16 cellular contexts compared by ENCODE assay signal in genomic region chr9:74760031-74760700, GRCh38.
DNase-seq lines count a peak whose midpoint lies in the region; ATAC-seq and TF ChIP-seq lines count a peak whose summit lies in the region.
"Had no signal": no experiment of that assay in that cellular context is flagged by ENCODE, and none has a peak within 500 bp of the region (broad histone marks: within the 10 kb centered on the region; RNA-seq: fewer than 3 reads in every experiment).

No MANE protein-coding gene starts in this region.

- 87 to 94% methylated on average over 3 of the region's 3 CpGs for WGBS in upper lobe of left lung, 2 donors

- H3K27me3 ChIP-seq in AG04450 (ENCODE audit: control insufficient read depth, insufficient read depth, low read length) (no peaks in the 10 kb centered on the region), brain microvascular endothelial cell (replicated peaks) (no peaks in the 10 kb centered on the region), kidney epithelial cell (ENCODE audit: control insufficient read depth, insufficient read depth, low read length) (no peaks in the 10 kb centered on the region), upper lobe of left lung (no peaks in the 10 kb centered on the region)
- H3K27me3 ChIP-seq in CD8-positive, alpha-beta T cell (ENCODE audit: insufficient read depth, low read length): no peaks in the 10 kb centered on the region
- H3K27me3 ChIP-seq: esophagus squamous epithelium, spleen had no signal

- H3K4me3 ChIP-seq in AG04450 (ENCODE audit: low read depth, low read length) (no peak overlapping the region), brain microvascular endothelial cell (ENCODE audit: low read depth, low read length) (no peak overlapping the region), kidney epithelial cell (ENCODE audit: low read depth, low read length) (no peak overlapping the region), upper lobe of left lung (no peak overlapping the region)
- H3K4me3 ChIP-seq in CD8-positive, alpha-beta T cell (ENCODE audit: low read depth, low read length): no peak overlapping the region
- H3K4me3 ChIP-seq: esophagus squamous epithelium, spleen had no signal

- H3K4me3 Mint-ChIP-seq in HFFc6: no peak overlapping the region
- no peak overlapping the region for H3K4me3 Mint-ChIP-seq in CD8-positive, alpha-beta T cell
- H3K4me3 Mint-ChIP-seq: activated T-helper 1 cell treated with anti-CD3 and anti-CD28 coated beads, Interleukin-12 subunit alpha, Interleukin-12 subunit beta, Interleukin-2, Interleukin-4 antibody, amounts not matched to agents 30 ng/mL and 10 ng/mL and 1 ng/mL, durations not matched to agents 14 hours and 24 hours and 36 hours; naive thymus-derived CD8-positive, alpha-beta T cell had no signal

- intact Hi-C loops in CD8-positive, alpha-beta T cell (cut with DNase I, micrococcal nuclease): loop anchor here in 1 of 2 experiments (10.0 kb wide), 1 partner anchor 1105 kb away; no protein-coding TSS in a partner anchor

- H3K27ac ChIP-seq in AG04450 (ENCODE audit: low read depth, low read length) (no peak overlapping the region), brain microvascular endothelial cell (peak overlapping the region; percentile 41), upper lobe of left lung (no peak overlapping the region)
- no peak overlapping the region for H3K27ac ChIP-seq in CD8-positive, alpha-beta T cell (ENCODE audit: low read depth, low read length)
- H3K27ac ChIP-seq: C4-2B, esophagus squamous epithelium, spleen had no signal

- TF ChIP-seq EP300 in upper lobe of left lung (IDR thresholded peaks at IDR 0.05): peak in 1 of 4 donors; percentile 12

- H3K9me3 ChIP-seq in AG04450 (ENCODE audit: control insufficient read depth, insufficient read depth, low read length) (no peaks in the 10 kb centered on the region), upper lobe of left lung (no peaks in the 10 kb centered on the region)
- H3K9me3 ChIP-seq in CD8-positive, alpha-beta T cell (ENCODE audit: low read length): no peaks in the 10 kb centered on the region
- H3K9me3 ChIP-seq: esophagus squamous epithelium, spleen had no signal

- TF ChIP-seq POLR2A in upper lobe of left lung (IDR thresholded peaks at IDR 0.05): no peak

- no peaks in the 10 kb centered on the region for H3K9me3 Mint-ChIP-seq in HFFc6
- no peaks in the 10 kb centered on the region for H3K9me3 Mint-ChIP-seq in CD8-positive, alpha-beta T cell
- H3K9me3 Mint-ChIP-seq: activated T-helper 1 cell treated with anti-CD3 and anti-CD28 coated beads, Interleukin-12 subunit alpha, Interleukin-12 subunit beta, Interleukin-2, Interleukin-4 antibody, amounts not matched to agents 30 ng/mL and 10 ng/mL and 1 ng/mL, durations not matched to agents 14 hours and 24 hours and 36 hours; naive thymus-derived CD8-positive, alpha-beta T cell had no signal

- no peaks in the 10 kb centered on the region for H3K36me3 ChIP-seq in brain microvascular endothelial cell (replicated peaks)
- no peaks in the 10 kb centered on the region for H3K36me3 ChIP-seq in kidney epithelial cell (ENCODE audit: control insufficient read depth, insufficient read depth, low read length)
- no peaks in the 10 kb centered on the region for H3K36me3 ChIP-seq in upper lobe of left lung
- no peaks in the 10 kb centered on the region for H3K36me3 ChIP-seq in CD8-positive, alpha-beta T cell (ENCODE audit: insufficient read depth, low read length)
- H3K36me3 ChIP-seq: esophagus squamous epithelium had no signal

- no peak for TF ChIP-seq CTCF in AG04450 (IDR thresholded peaks at IDR 0.05; ENCODE audit: low read depth, low read length)
- TF ChIP-seq CTCF in HFFc6 (IDR thresholded peaks at IDR 0.05): no peak
- TF ChIP-seq CTCF in brain microvascular endothelial cell (IDR thresholded peaks at IDR 0.05; ENCODE audit: low read depth, low read length, missing control alignments): no peak
- no peak for TF ChIP-seq CTCF in kidney epithelial cell (IDR thresholded peaks at IDR 0.05; ENCODE audit: insufficient read depth, low read length, poor library complexity, severe bottlenecking)
- no peak for TF ChIP-seq CTCF in upper lobe of left lung (IDR thresholded peaks at IDR 0.05)
- TF ChIP-seq CTCF in CD8-positive, alpha-beta T cell (IDR thresholded peaks at IDR 0.05): no peak

- in situ Hi-C loops in brain microvascular endothelial cell (cut with HindIII; ENCODE audit: low pct_ligation_motif_present, low sequenced_read_pairs): no loop called here

- peaks cover 14% of the 10 kb centered on the region for H3K4me1 Mint-ChIP-seq in HFFc6 (ENCODE audit: low read depth)
- H3K4me1 Mint-ChIP-seq in CD8-positive, alpha-beta T cell (ENCODE audit: low read depth): no peaks in the 10 kb centered on the region
- H3K4me1 Mint-ChIP-seq: naive thymus-derived CD8-positive, alpha-beta T cell had no signal

- peaks cover 5% of the 10 kb centered on the region for H3K27me3 Mint-ChIP-seq in HFFc6 (ENCODE audit: insufficient read depth)
- H3K27me3 Mint-ChIP-seq in CD8-positive, alpha-beta T cell (ENCODE audit: low read depth): no peaks in the 10 kb centered on the region

- H3K27ac Mint-ChIP-seq in HFFc6: no peak overlapping the region
- no peak overlapping the region for H3K27ac Mint-ChIP-seq in CD8-positive, alpha-beta T cell
- H3K27ac Mint-ChIP-seq: activated T-helper 1 cell treated with anti-CD3 and anti-CD28 coated beads, Interleukin-12 subunit alpha, Interleukin-12 subunit beta, Interleukin-2, Interleukin-4 antibody, amounts not matched to agents 30 ng/mL and 10 ng/mL and 1 ng/mL, durations not matched to agents 14 hours and 24 hours and 36 hours; naive thymus-derived CD8-positive, alpha-beta T cell had no signal

- H3K4me1 ChIP-seq in upper lobe of left lung: no peaks in the 10 kb centered on the region
- H3K4me1 ChIP-seq in CD8-positive, alpha-beta T cell (ENCODE audit: insufficient read depth, low read length): no peaks in the 10 kb centered on the region
- H3K4me1 ChIP-seq: esophagus squamous epithelium, spleen had no signal

- ATAC-seq in upper lobe of left lung (ENCODE audit: low FRiP score in 2 of 2): no peak
- ATAC-seq in CD8-positive, alpha-beta T cell: no peak
- ATAC-seq: naive thymus-derived CD8-positive, alpha-beta T cell had no signal

- peak; percentile 73 for DNase-seq in AG04450 (ENCODE audit: low read depth, low spot score)
- peak; percentile 82 for DNase-seq in HFFc6
- peak; percentile 79 for DNase-seq in brain microvascular endothelial cell
- peak; percentile 97 for DNase-seq in kidney epithelial cell (ENCODE audit: low read depth)
- DNase-seq in NCI-H446 treated with DMSO at 0.1 percent for 48 hours (lab: John Stamatoyannopoulos, UW): no peak
- no peak for DNase-seq in SHP77 treated with DMSO at 0.1 percent for 48 hours (lab: John Stamatoyannopoulos, UW)
- DNase-seq in upper lobe of left lung: no peak
- no peak for DNase-seq in CD8-positive, alpha-beta T cell
- DNase-seq: central memory CD4-positive, alpha-beta T cell; esophagus squamous epithelium; naive thymus-derived CD8-positive, alpha-beta T cell; NCI-H1092 treated with DMSO at 0.1 percent for 48 hours; NCI-H748 treated with DMSO at 0.1 percent for 48 hours; spleen had no signal

- H3K36me3 Mint-ChIP-seq in HFFc6 (ENCODE audit: low read depth): no peaks in the 10 kb centered on the region
- H3K36me3 Mint-ChIP-seq in CD8-positive, alpha-beta T cell: no peaks in the 10 kb centered on the region
- H3K36me3 Mint-ChIP-seq: naive thymus-derived CD8-positive, alpha-beta T cell had no signal

- POLR2A ChIA-PET in AG04450 (lab: Yijun Ruan, JAX): no interaction called here
- POLR2A ChIA-PET in CD8-positive, alpha-beta T cell (lab: Charles Lee): no interaction called here

- CTCF ChIA-PET in AG04450 (lab: Charles Lee): interaction anchor here (1.2 to 4.1 kb wide), 3 partner anchors 14 to 17 kb away, joined by 4 to 39 read pairs (median 13); no protein-coding TSS in a partner anchor
- CTCF ChIA-PET in CD8-positive, alpha-beta T cell (lab: Charles Lee): no interaction called here

Comparison
In these comparisons a context has a peak if more than half of its experiments do, and no peak if none do; other contexts are left out.
1. DNase-seq: peak in AG04450 (single experiment), HFFc6 (single experiment), brain microvascular endothelial cell (single experiment) and kidney epithelial cell (single experiment); none in NCI-H446 treated with DMSO at 0.1 percent for 48 hours (single experiment), SHP77 treated with DMSO at 0.1 percent for 48 hours (single experiment), upper lobe of left lung (0 of 2) and CD8-positive, alpha-beta T cell (0 of 7).